Comparison of ENCODE assay signal across 11 cellular contexts in genomic region chr17:77457572-77458201, GRCh38.
DNase-seq lines count a peak whose midpoint lies in the region; ATAC-seq and TF ChIP-seq lines count a peak whose summit lies in the region.
"Had no signal": no experiment of that assay in that cellular context is flagged by ENCODE, and none has a peak within 500 bp of the region (broad histone marks: within the 10 kb centered on the region; RNA-seq: fewer than 3 reads in every experiment).

No MANE protein-coding gene starts in this region.

- H3K4me2 ChIP-seq in BLaER1 treated with 17β-estradiol and CSF1 and Interleukin-3, amounts not matched to agents 10 nM and 100 nM = peak overlapping the region; percentile 98 to 100 (median 99)
- no peak overlapping the region for H3K4me2 ChIP-seq in GM23338

- TF ChIP-seq CTCF in GM23338 (conservative IDR thresholded peaks at IDR 0.05; ENCODE audit: low read depth in 2 of 2) (no peak), nephron (IDR thresholded peaks at IDR 0.05; ENCODE audit: unreplicated experiment in 3 of 3) (no peak)

- H3K27me3 ChIP-seq in BLaER1 treated with 17β-estradiol and CSF1 and Interleukin-3, amounts not matched to agents 10 nM and 100 nM = no peaks in the 10 kb centered on the region
- H3K27me3 ChIP-seq in GM23338 (ENCODE audit: insufficient read depth) = no peaks in the 10 kb centered on the region
- H3K27me3 ChIP-seq: body of pancreas had no signal

- H4K20me1 ChIP-seq in BLaER1 treated with 17β-estradiol and CSF1 and Interleukin-3, amounts not matched to agents 10 nM and 100 nM = peaks cover 16 to 85% (median 56%) of the 10 kb centered on the region in 11 experiments; a peak in 20 of 22 replicates
- peaks cover 17% of the 10 kb centered on the region; the same call in 1 of the 2 replicates for H4K20me1 ChIP-seq in GM23338 (replicated peaks; ENCODE audit: insufficient read depth)

- H3K4me3 ChIP-seq in BLaER1 treated with 17β-estradiol and CSF1 and Interleukin-3, amounts not matched to agents 10 nM and 100 nM = peak overlapping the region in 8 of 10 experiments; percentile 22 to 99 (median 43); a peak in 15 of 20 replicates
- H3K4me3 ChIP-seq in GM23338 = no peak overlapping the region
- H3K4me3 ChIP-seq: body of pancreas had no signal

- peaks cover 94 to 100% (median 100%) of the 10 kb centered on the region in 10 experiments for H3K4me1 ChIP-seq in BLaER1 treated with 17β-estradiol and CSF1 and Interleukin-3, amounts not matched to agents 10 nM and 100 nM
- peaks cover 38% of the 10 kb centered on the region for H3K4me1 ChIP-seq in GM23338 (ENCODE audit: insufficient read depth)

- H3K9me3 Mint-ChIP-seq in GM23338 (no peaks in the 10 kb centered on the region), nephron (no peaks in the 10 kb centered on the region)
- H3K9me3 Mint-ChIP-seq in activated naive CD8-positive, alpha-beta T cell treated with anti-CD3 and anti-CD28 coated beads, Interleukin-2, amount 50 U/mL, for 24 hours = no peaks in the 10 kb centered on the region

- DNase-seq in GM23338 (ENCODE audit: low spot score) (no peak), NCI-H1694 treated with DMSO at 0.1 percent for 48 hours (lab: John Stamatoyannopoulos, UW) (no peak), anterior cingulate cortex (lab: John Stamatoyannopoulos, UW) (no peak), NCI-H2081 treated with DMSO at 0.1 percent for 48 hours (lab: John Stamatoyannopoulos, UW) (no peak), left colon (no peak)
- DNase-seq in activated naive CD8-positive, alpha-beta T cell treated with anti-CD3 and anti-CD28 coated beads, Interleukin-2, amount 50 U/mL, for 24 hours = no peak
- DNase-seq: body of pancreas, NCI-H187 had no signal

- H3K36me3 Mint-ChIP-seq in GM23338 (ENCODE audit: low read depth) (peaks cover 4% of the 10 kb centered on the region; the same call in 2 of the 3 replicates), nephron (ENCODE audit: low read depth) (peaks cover 5% of the 10 kb centered on the region)
- peaks cover 30% of the 10 kb centered on the region for H3K36me3 Mint-ChIP-seq in activated naive CD8-positive, alpha-beta T cell treated with anti-CD3 and anti-CD28 coated beads, Interleukin-2, amount 50 U/mL, for 24 hours (ENCODE audit: low read depth)

- H3K9ac ChIP-seq in BLaER1 treated with 17β-estradiol and CSF1 and Interleukin-3, amounts not matched to agents 10 nM and 100 nM = peak overlapping the region; percentile 44 to 99 (median 78); a peak in 20 of 22 replicates

- peaks cover 0 to 68% (median 31%) of the 10 kb centered on the region in 11 experiments; a peak in 13 of 22 replicates for H3K36me3 ChIP-seq in BLaER1 treated with 17β-estradiol and CSF1 and Interleukin-3, amounts not matched to agents 10 nM and 100 nM
- no peaks in the 10 kb centered on the region for H3K36me3 ChIP-seq in GM23338 (ENCODE audit: insufficient read depth)

- H3K4me3 Mint-ChIP-seq in GM23338 (no peak overlapping the region), nephron (no peak overlapping the region)
- H3K4me3 Mint-ChIP-seq in activated naive CD8-positive, alpha-beta T cell treated with anti-CD3 and anti-CD28 coated beads, Interleukin-2, amount 50 U/mL, for 24 hours = peak overlapping the region; percentile 87

- H3F3A ChIP-seq in GM23338 (replicated peaks; ENCODE audit: low read depth) = 0 out of 2 replicates have a peak, but pooled peaks cover 3% of the 10 kb centered on the region

- no peaks in the 10 kb centered on the region for H3K9me2 ChIP-seq in GM23338 (ENCODE audit: insufficient read depth)

- intact Hi-C loops in left colon (cut with DNase I, micrococcal nuclease) = no loop called here

- H3K9me3 ChIP-seq in BLaER1 treated with 17β-estradiol and CSF1 and Interleukin-3, amounts not matched to agents 10 nM and 100 nM (replicated peaks in 1 of 11) = no peaks in the 10 kb centered on the region
- H3K9me3 ChIP-seq: body of pancreas had no signal

- H3K79me2 ChIP-seq in GM23338 (replicated peaks; ENCODE audit: insufficient read depth) = peaks cover 84% of the 10 kb centered on the region

- no peak overlapping the region for H2AFZ ChIP-seq in GM23338

- H3K27me3 Mint-ChIP-seq in GM23338 (ENCODE audit: insufficient read depth, low read depth, poor library complexity) = peaks cover 34% of the 10 kb centered on the region
- no peaks in the 10 kb centered on the region for H3K27me3 Mint-ChIP-seq in activated naive CD8-positive, alpha-beta T cell treated with anti-CD3 and anti-CD28 coated beads, Interleukin-2, amount 50 U/mL, for 24 hours
- H3K27me3 Mint-ChIP-seq in nephron (ENCODE audit: low read depth) = no peaks in the 10 kb centered on the region

- peak overlapping the region; percentile 15 to 99 (median 92); a peak in 20 of 22 replicates for H3K27ac ChIP-seq in BLaER1 treated with 17β-estradiol and CSF1 and Interleukin-3, amounts not matched to agents 10 nM and 100 nM
- H3K27ac ChIP-seq in GM23338 (ENCODE audit: low read depth) = no peak overlapping the region
- H3K27ac ChIP-seq: C4-2B had no signal

- ATAC-seq in GM23338 (no peak), left colon (no peak)
- no peak for ATAC-seq in activated naive CD8-positive, alpha-beta T cell treated with anti-CD3 and anti-CD28 coated beads, Interleukin-2, amount 50 U/mL, for 24 hours
- ATAC-seq: body of pancreas had no signal

- H3K27ac Mint-ChIP-seq in GM23338 (peak overlapping the region; percentile 59; the same call in 1 of the 2 replicates), nephron (peak overlapping the region; percentile 38 to 68 (median 63))
- peak overlapping the region; percentile 100 for H3K27ac Mint-ChIP-seq in activated naive CD8-positive, alpha-beta T cell treated with anti-CD3 and anti-CD28 coated beads, Interleukin-2, amount 50 U/mL, for 24 hours

- H3K4me1 Mint-ChIP-seq in GM23338 (peaks cover 69% of the 10 kb centered on the region), nephron (peaks cover 63% of the 10 kb centered on the region)
- H3K4me1 Mint-ChIP-seq in activated naive CD8-positive, alpha-beta T cell treated with anti-CD3 and anti-CD28 coated beads, Interleukin-2, amount 50 U/mL, for 24 hours = peaks cover 83% of the 10 kb centered on the region

TF ChIP-seq in GM23338, 12 proteins besides CTCF, POLR2A, EP300 and RAD21 (continues in another document):
- no peak for TF ChIP-seq ZNF114 (CRISPR knock-in tag; IDR thresholded peaks at IDR 0.05)
- no peak for TF ChIP-seq EZH2 (IDR thresholded peaks at IDR 0.05; ENCODE audit: low read depth, unreplicated experiment)
- no peak for TF ChIP-seq POLR2AphosphoS5 (IDR thresholded peaks at IDR 0.05; ENCODE audit: low read depth)
- no peak for TF ChIP-seq EZH2phosphoT487 (IDR thresholded peaks at IDR 0.05; ENCODE audit: unreplicated experiment)
- no peak for TF ChIP-seq NANOG (IDR thresholded peaks at IDR 0.05; ENCODE audit: borderline replicate concordance)
- no peak for TF ChIP-seq CREB1 (CRISPR knock-in tag; IDR thresholded peaks at IDR 0.05; ENCODE audit: low read depth)
- no peak for TF ChIP-seq ETS1 (IDR thresholded peaks at IDR 0.05)
- no peak for TF ChIP-seq ZNF331 (CRISPR knock-in tag; IDR thresholded peaks at IDR 0.05; ENCODE audit: low read depth)
